In the genomic region with DNA sequence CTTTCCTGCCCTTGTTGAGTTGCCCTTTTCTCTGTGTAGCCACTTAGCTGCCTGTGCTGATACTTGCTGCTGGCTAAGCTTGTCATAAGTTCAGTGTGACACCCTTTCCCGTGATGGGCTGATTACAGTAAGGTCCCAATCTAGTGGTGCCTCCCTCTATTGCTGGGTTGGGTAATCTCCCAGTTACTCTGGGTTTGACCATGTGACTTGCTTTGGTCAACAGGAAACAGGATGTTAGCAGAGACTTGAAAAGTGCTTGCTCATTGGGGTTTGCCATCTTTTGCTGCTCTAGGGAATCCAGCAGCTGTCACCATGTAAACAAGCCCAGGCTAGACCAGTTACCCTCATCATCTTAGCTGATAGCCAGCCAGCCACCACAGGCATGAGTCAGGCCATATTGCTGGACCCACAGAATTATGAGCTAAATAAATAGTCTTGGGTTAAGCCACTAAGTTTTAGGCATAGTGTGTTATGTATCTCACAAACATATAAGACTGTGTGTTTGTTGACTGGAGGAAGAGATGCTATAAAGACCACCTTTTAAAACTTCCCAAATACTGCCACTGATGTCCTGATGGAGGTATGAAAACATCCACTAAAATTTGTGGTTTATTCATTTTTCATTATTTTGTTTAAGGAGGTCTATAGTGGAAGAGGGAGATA, we compare ENCODE assay signal across 8 cellular contexts. TPM values are rescaled to one million over a fixed set of nuclear protein-coding genes. Genes with fewer than 3 reads are reported as not detected.
DNase-seq lines count a peak whose midpoint lies in the region; ATAC-seq, FAIRE-seq and TF ChIP-seq lines count a peak whose summit lies in the region.
"Had no signal": no experiment of that assay in that cellular context is flagged by ENCODE, and none has a peak within 500 bp of the region (broad histone marks: within the 10 kb centered on the region; RNA-seq: fewer than 3 reads in every experiment).

No MANE protein-coding gene starts in this region.

- DNase-seq in EL (peak; percentile 89), GM23338 (ENCODE audit: low spot score) (peak; percentile 6), NCI-H510A treated with DMSO at 0.1 percent for 48 hours (lab: John Stamatoyannopoulos, UW) (peak; percentile 48), mammary epithelial cell (peak; percentile 99), osteoblast (ENCODE audit: insufficient read length, low spot score, missing footprints) (peak; percentile 92), D721Med (ENCODE audit: insufficient read length, low spot score) (no peak)

- in situ Hi-C loops in mammary epithelial cell (cut with MboI; ENCODE audit: low sequenced_read_pairs in 2 of 2), result no loop called here

- H3K27me3 ChIP-seq in GM23338 (ENCODE audit: insufficient read depth), result no peaks in the 10 kb centered on the region
- no peaks in the 10 kb centered on the region for H3K27me3 ChIP-seq in mammary epithelial cell (ENCODE audit: insufficient read depth, low read length)
- peaks cover 20% of the 10 kb centered on the region for H3K27me3 ChIP-seq in osteoblast (ENCODE audit: insufficient read depth, low read length)

- H3K4me2 ChIP-seq in GM23338, result no peak overlapping the region
- H3K4me2 ChIP-seq in mammary epithelial cell (ENCODE audit: insufficient read depth, low read depth, low read length), result peak overlapping the region; percentile 63
- no peak overlapping the region for H3K4me2 ChIP-seq in osteoblast (ENCODE audit: insufficient read depth, low read length)

- dilution Hi-C loops in mammary epithelial cell (cut with HindIII; ENCODE audit: low sequenced_read_pairs), result no loop called here

- H3K9me3 Mint-ChIP-seq in GM23338, result peaks cover 25% of the 10 kb centered on the region

- H3F3A ChIP-seq in GM23338 (replicated peaks; ENCODE audit: low read depth), result no peaks in the 10 kb centered on the region

- no TSS peak for BruUV-seq in mammary epithelial cell (replicated peaks; lab: Mats Ljungman, UMichigan)

- FAIRE-seq in D721Med (lab: Jason Lieb, UNC), result no peak

- H3K9me3 ChIP-seq in mammary epithelial cell (replicated peaks; ENCODE audit: insufficient read depth, low read length) (peaks cover 10% of the 10 kb centered on the region), osteoblast (ENCODE audit: low read depth, low read length) (peaks cover 3% of the 10 kb centered on the region)

- no peak overlapping the region for H3K4me3 Mint-ChIP-seq in GM23338

- H3K36me3 ChIP-seq in GM23338 (ENCODE audit: insufficient read depth) (no peaks in the 10 kb centered on the region), mammary epithelial cell (ENCODE audit: insufficient read depth, low read length) (no peaks in the 10 kb centered on the region), osteoblast (ENCODE audit: insufficient read depth, low read length) (no peaks in the 10 kb centered on the region)

- ATAC-seq in GM23338 (no peak), HG03432 (IDR thresholded peaks at IDR 0.05; ENCODE audit: unreplicated experiment) (no peak)

- H3K4me3 ChIP-seq in GM23338, result no peak overlapping the region
- H3K4me3 ChIP-seq in mammary epithelial cell (replicated peaks in 1 of 3; ENCODE audit: insufficient read depth in 1 of 3, low read depth in 2 of 3, low read length in 3 of 3), result no peak overlapping the region
- H3K4me3 ChIP-seq in osteoblast (ENCODE audit: insufficient read depth, low read length), result no peak overlapping the region

- no peak overlapping the region for H3K27ac Mint-ChIP-seq in GM23338

- no peak overlapping the region for H3K27ac ChIP-seq in GM23338 (ENCODE audit: low read depth)
- H3K27ac ChIP-seq in mammary epithelial cell (ENCODE audit: insufficient read depth, low read depth, low read length), result peak overlapping the region; percentile 75
- peak overlapping the region; percentile 45 for H3K27ac ChIP-seq in osteoblast (ENCODE audit: low read depth, low read length)

- peaks cover 14% of the 10 kb centered on the region; the same call in 2 of the 3 replicates for H3K36me3 Mint-ChIP-seq in GM23338 (ENCODE audit: low read depth)

- H4K20me1 ChIP-seq in GM23338 (replicated peaks; ENCODE audit: insufficient read depth) (no peaks in the 10 kb centered on the region), mammary epithelial cell (ENCODE audit: insufficient read depth, low read length) (no peaks in the 10 kb centered on the region), osteoblast (ENCODE audit: insufficient read depth, low read length) (no peaks in the 10 kb centered on the region)

- 0 out of 2 replicates have a peak, but pooled peaks cover 7% of the 10 kb centered on the region for H3K9me2 ChIP-seq in GM23338 (ENCODE audit: insufficient read depth)

- H3K79me2 ChIP-seq in GM23338 (replicated peaks; ENCODE audit: insufficient read depth) (no peaks in the 10 kb centered on the region), mammary epithelial cell (ENCODE audit: insufficient read depth, low read length) (no peaks in the 10 kb centered on the region), osteoblast (ENCODE audit: insufficient read depth, low read length) (no peaks in the 10 kb centered on the region)

- intact Hi-C loops in mammary epithelial cell (cut with micrococcal nuclease), result no loop called here

- H3K27me3 Mint-ChIP-seq in GM23338 (ENCODE audit: insufficient read depth, low read depth, poor library complexity), result peaks cover 13% of the 10 kb centered on the region

- CTCF ChIA-PET in mammary epithelial cell (lab: Charles Lee; ENCODE audit: low non-redundant PET), result no interaction called here

- no peak for TF ChIP-seq CTCF in GM23338 (conservative IDR thresholded peaks at IDR 0.05; ENCODE audit: low read depth in 2 of 2)
- no peak for TF ChIP-seq CTCF in mammary epithelial cell (conservative IDR thresholded peaks at IDR 0.05 in 1 of 2, IDR thresholded peaks at IDR 0.05 in 1 of 2; ENCODE audit: extremely low read depth in 1 of 2, insufficient read depth in 1 of 2, low read depth in 1 of 2, low read length in 2 of 2)
- TF ChIP-seq CTCF in osteoblast (IDR thresholded peaks at IDR 0.05; ENCODE audit: extremely low read depth, low read depth, low read length), result no peak
- no peak for TF ChIP-seq CTCF in D721Med (IDR thresholded peaks at IDR 0.05; ENCODE audit: insufficient read depth, missing control alignments)

- H3K9ac ChIP-seq in mammary epithelial cell (ENCODE audit: insufficient read depth, low read length), result no peak overlapping the region

- WGBS in mammary epithelial cell (ENCODE audit: low coverage, missing lambda C conversion rate), result 0% methylated on average over 1 of the region's 1 CpG

- H3K4me1 ChIP-seq in GM23338 (ENCODE audit: insufficient read depth) (no peaks in the 10 kb centered on the region), mammary epithelial cell (ENCODE audit: insufficient read depth, low read length) (peaks cover 19% of the 10 kb centered on the region), osteoblast (ENCODE audit: insufficient read depth, low read length) (peaks cover 5% of the 10 kb centered on the region)

- peaks cover 4% of the 10 kb centered on the region for H3K4me1 Mint-ChIP-seq in GM23338

- H2AFZ ChIP-seq in GM23338 (no peak overlapping the region), mammary epithelial cell (ENCODE audit: low read depth, low read length) (peak overlapping the region; percentile 76), osteoblast (ENCODE audit: low read length) (peak overlapping the region; percentile 36)

TF ChIP-seq in GM23338, 12 proteins besides CTCF, POLR2A, EP300 and RAD21 (continues in another document):
- TF ChIP-seq ETS1 (IDR thresholded peaks at IDR 0.05) (no peak), EZH2phosphoT487 (IDR thresholded peaks at IDR 0.05; ENCODE audit: unreplicated experiment) (no peak), CREB1 (CRISPR knock-in tag; IDR thresholded peaks at IDR 0.05; ENCODE audit: low read depth) (no peak), EZH2 (IDR thresholded peaks at IDR 0.05; ENCODE audit: low read depth, unreplicated experiment) (no peak), ZNF114 (CRISPR knock-in tag; IDR thresholded peaks at IDR 0.05) (no peak), JUNB (IDR thresholded peaks at IDR 0.05; ENCODE audit: unreplicated experiment) (no peak), STAT1 (IDR thresholded peaks at IDR 0.05; ENCODE audit: unreplicated experiment) (no peak)
- TF ChIP-seq, protein P1, sequence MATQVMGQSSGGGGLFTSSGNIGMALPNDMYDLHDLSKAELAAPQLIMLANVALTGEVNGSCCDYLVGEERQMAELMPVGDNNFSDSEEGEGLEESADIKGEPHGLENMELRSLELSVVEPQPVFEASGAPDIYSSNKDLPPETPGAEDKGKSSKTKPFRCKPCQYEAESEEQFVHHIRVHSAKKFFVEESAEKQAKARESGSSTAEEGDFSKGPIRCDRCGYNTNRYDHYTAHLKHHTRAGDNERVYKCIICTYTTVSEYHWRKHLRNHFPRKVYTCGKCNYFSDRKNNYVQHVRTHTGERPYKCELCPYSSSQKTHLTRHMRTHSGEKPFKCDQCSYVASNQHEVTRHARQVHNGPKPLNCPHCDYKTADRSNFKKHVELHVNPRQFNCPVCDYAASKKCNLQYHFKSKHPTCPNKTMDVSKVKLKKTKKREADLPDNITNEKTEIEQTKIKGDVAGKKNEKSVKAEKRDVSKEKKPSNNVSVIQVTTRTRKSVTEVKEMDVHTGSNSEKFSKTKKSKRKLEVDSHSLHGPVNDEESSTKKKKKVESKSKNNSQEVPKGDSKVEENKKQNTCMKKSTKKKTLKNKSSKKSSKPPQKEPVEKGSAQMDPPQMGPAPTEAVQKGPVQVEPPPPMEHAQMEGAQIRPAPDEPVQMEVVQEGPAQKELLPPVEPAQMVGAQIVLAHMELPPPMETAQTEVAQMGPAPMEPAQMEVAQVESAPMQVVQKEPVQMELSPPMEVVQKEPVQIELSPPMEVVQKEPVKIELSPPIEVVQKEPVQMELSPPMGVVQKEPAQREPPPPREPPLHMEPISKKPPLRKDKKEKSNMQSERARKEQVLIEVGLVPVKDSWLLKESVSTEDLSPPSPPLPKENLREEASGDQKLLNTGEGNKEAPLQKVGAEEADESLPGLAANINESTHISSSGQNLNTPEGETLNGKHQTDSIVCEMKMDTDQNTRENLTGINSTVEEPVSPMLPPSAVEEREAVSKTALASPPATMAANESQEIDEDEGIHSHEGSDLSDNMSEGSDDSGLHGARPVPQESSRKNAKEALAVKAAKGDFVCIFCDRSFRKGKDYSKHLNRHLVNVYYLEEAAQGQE (IDR thresholded peaks at IDR 0.05; ENCODE audit: unreplicated experiment), result no peak

RNA-seq across cellular contexts. Expression of gene LEP, which starts 4.0 kb away (rescaled TPM):
- not detected in 2 replicates for total RNA-seq in GM23338 (2014; rRNA removed; shearing (Covaris generic))
- polyA plus RNA-seq in GM23338 (2016; fragmentation: Nextera tagmentation; extraction: Ambion mirVana) (not detected in 2 replicates), mammary epithelial cell (0.03 TPM)
- total RNA-seq in mammary epithelial cell (1 to 10 TPM in 1 of 2 donors, not detected in 1; 1.0 TPM), osteoblast (under 0.01 and 0.36 TPM in 2 replicates)
- not detected for polyA minus RNA-seq in mammary epithelial cell
- polyA plus RNA-seq: neural cell had no signal
